ENCODE assay signal across 8 cellular contexts in genomic region chr1:84505167-84506001, GRCh38. TPM values are rescaled to one million over a fixed set of nuclear protein-coding genes. Genes with fewer than 3 reads are reported as not detected.
DNase-seq lines count a peak whose midpoint lies in the region; ATAC-seq and TF ChIP-seq lines count a peak whose summit lies in the region.

No MANE protein-coding gene starts in this region.

- H3K27ac ChIP-seq in body of pancreas: peak overlapping the region; percentile 87 to 99 (median 94)

- H3K4me3 ChIP-seq in body of pancreas (peak overlapping the region; percentile 68 to 78), iPS-18c (ENCODE audit: insufficient read depth, low read depth, low read length) (peak overlapping the region; percentile 91), skeletal muscle cell (ENCODE audit: low read depth, low read length) (peak overlapping the region; percentile 79)

- H3K9me3 ChIP-seq in body of pancreas (no peaks in the 10 kb centered on the region), iPS-18c (ENCODE audit: control insufficient read depth, insufficient read depth, low read length) (peaks cover 2% of the 10 kb centered on the region)

- peaks cover 40% of the 10 kb centered on the region for H3K4me1 ChIP-seq in body of pancreas

- H3K36me3 ChIP-seq in body of pancreas (replicated peaks in 1 of 2; ENCODE audit: insufficient read depth in 1 of 2, low read depth in 2 of 2): no peaks in the 10 kb centered on the region

- DNase-seq in DMS79 treated with DMSO at 0.1 percent for 48 hours (lab: John Stamatoyannopoulos, UW): peak; percentile 55
- DNase-seq in NCI-H82 (lab: John Stamatoyannopoulos, UW): peak; percentile 83
- DNase-seq in body of pancreas: peak; percentile 61 to 71 (median 64)
- DNase-seq in skeletal muscle cell (ENCODE audit: low read depth): peak; percentile 11
- DNase-seq in HuH-7.5 (ENCODE audit: low spot score): no peak

- intact Hi-C loops in body of pancreas (cut with DNase I): no loop called here

- no peak for TF ChIP-seq POLR2A in body of pancreas (IDR thresholded peaks at IDR 0.05)

- no peak for TF ChIP-seq CTCF in body of pancreas (IDR thresholded peaks at IDR 0.05)

- 0 to 1% methylated on average over 27 to 57 of the region's 58 CpGs for WGBS in body of pancreas, 2 donors

- ATAC-seq in GM19395 (IDR thresholded peaks at IDR 0.05; ENCODE audit: unreplicated experiment): peak; percentile 40
- peak; percentile 43 for ATAC-seq in HG03432 (IDR thresholded peaks at IDR 0.05; ENCODE audit: unreplicated experiment)
- ATAC-seq in body of pancreas: peak; percentile 54

- H3K27me3 ChIP-seq in body of pancreas: no peaks in the 10 kb centered on the region

RNA-seq across cellular contexts. Expression of gene SPATA1, which starts 0.8 kb away (rescaled TPM):
- under 1 TPM in 1 of 2 donors, not detected in 1; under 0.01 TPM for total RNA-seq in body of pancreas

RNA-seq across cellular contexts. Expression of gene GNG5, which starts 1.0 kb away (rescaled TPM):
- total RNA-seq in body of pancreas: 10 to 100 TPM; 12.7 to 28.0 TPM

RNA-seq across cellular contexts. Expression of gene RPF1, which starts 26.3 kb away (rescaled TPM):
- total RNA-seq in body of pancreas: 10 to 100 TPM; 17.9 to 26.7 TPM
